In genomic region chr1:180380259-180381183, GRCh38 we compare ENCODE assay signal across 18 cellular contexts.
"Had no signal": no experiment of that assay in that cellular context is flagged by ENCODE, and none has a peak within 500 bp of the region (broad histone marks: within the 10 kb centered on the region; RNA-seq: fewer than 3 reads in every experiment).

No MANE protein-coding gene starts in this region.

- DNase-seq: activated CD4-positive, CD25-positive, alpha-beta regulatory T cell; activated effector memory CD4-positive, alpha-beta T cell treated with anti-CD3 and anti-CD28 coated beads, Interleukin-2, amount 50 U/mL, for 16 hours; activated naive CD8-positive, alpha-beta T cell treated with anti-CD3 and anti-CD28 coated beads, Interleukin-2, amount 10 ng/mL, durations not matched to agents 7 days and 5 days; cerebellar nuclear complex; endodermal cell; head of caudate nucleus; left ventricle myocardium superior; mammary epithelial cell; retina; spleen; stimulated activated CD4-positive, alpha-beta T cell treated with anti-CD3 and anti-CD28 coated beads, Interleukin-4, amount 100 ng/mL, for 1 hour; stimulated activated naive CD4-positive, alpha-beta T cell treated with Interleukin-2 at 50 U/mL for 16 hours; T1000; tibial artery had no signal

- H3K27ac Mint-ChIP-seq: activated naive CD8-positive, alpha-beta T cell treated with anti-CD3 and anti-CD28 coated beads, Interleukin-2, amount 10 ng/mL, durations not matched to agents 7 days and 5 days; endodermal cell; natural killer cell treated with Interleukin-12 subunit alpha and Interleukin-12 subunit beta and Interleukin-15 and Interleukin-18, amount 100 ng/mL, for 72 hours; progenitor cell of endocrine pancreas; T-helper 1 cell treated with Interleukin-12 subunit alpha and Interleukin-12 subunit beta and Interleukin-4 antibody, amounts not matched to agents 30 μg/mL and 1 μg/mL, for 36 hours had no signal

- H3K27me3 Mint-ChIP-seq: activated naive CD8-positive, alpha-beta T cell treated with anti-CD3 and anti-CD28 coated beads, Interleukin-2, amount 10 ng/mL, durations not matched to agents 7 days and 5 days; natural killer cell treated with Interleukin-12 subunit alpha and Interleukin-12 subunit beta and Interleukin-15 and Interleukin-18, amount 100 ng/mL, for 72 hours; progenitor cell of endocrine pancreas had no signal

- H3K4me1 Mint-ChIP-seq: activated naive CD8-positive, alpha-beta T cell treated with anti-CD3 and anti-CD28 coated beads, Interleukin-2, amount 10 ng/mL, durations not matched to agents 7 days and 5 days; endodermal cell had no signal

- H3K4me3 Mint-ChIP-seq: activated naive CD8-positive, alpha-beta T cell treated with anti-CD3 and anti-CD28 coated beads, Interleukin-2, amount 10 ng/mL, durations not matched to agents 7 days and 5 days; endodermal cell; natural killer cell treated with Interleukin-12 subunit alpha and Interleukin-12 subunit beta and Interleukin-15 and Interleukin-18, amount 100 ng/mL, for 72 hours; T-helper 1 cell treated with Interleukin-12 subunit alpha and Interleukin-12 subunit beta and Interleukin-4 antibody, amounts not matched to agents 30 μg/mL and 1 μg/mL, for 36 hours had no signal

- ATAC-seq: gastroesophageal sphincter; left ventricle myocardium superior; natural killer cell treated with Interleukin-12 subunit alpha and Interleukin-12 subunit beta and Interleukin-15 and Interleukin-18, amount 100 ng/mL, for 72 hours had no signal
